14 cellular contexts compared by ENCODE assay signal in the genomic region with DNA sequence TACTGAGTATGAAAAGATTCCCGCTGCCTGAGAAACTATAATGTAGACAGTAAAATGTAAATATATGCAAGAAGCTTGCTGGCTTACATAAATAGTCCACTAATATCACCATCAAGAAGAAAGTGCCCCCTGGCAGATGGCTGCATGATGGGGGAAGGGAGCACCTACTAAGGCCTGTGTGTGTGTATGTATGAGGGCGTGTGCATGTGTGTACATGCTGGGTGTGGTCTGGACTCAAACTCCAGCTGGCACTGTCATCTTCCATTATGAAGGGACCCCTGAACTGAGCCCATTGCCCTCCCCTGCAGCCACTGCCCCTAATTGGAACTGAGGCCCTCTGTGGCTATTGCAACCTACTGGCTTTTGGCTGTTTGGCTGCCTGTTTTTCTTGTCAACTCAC.
"Had no signal": no experiment of that assay in that cellular context is flagged by ENCODE, and none has a peak within 500 bp of the region (broad histone marks: within the 10 kb centered on the region; RNA-seq: fewer than 3 reads in every experiment).

No MANE protein-coding gene starts in this region.

- H3K27ac ChIP-seq: epithelial cell of prostate, prostate gland, spleen, stomach had no signal

- H3K36me3 ChIP-seq: prostate gland, thoracic aorta had no signal

- DNase-seq: activated CD4-positive, CD25-positive, alpha-beta regulatory T cell treated with anti-CD3 and anti-CD28 coated beads, Interleukin-2, amount 50 U/mL, for 72 hours; activated naive CD4-positive, alpha-beta T cell; activated naive CD8-positive, alpha-beta T cell treated with anti-CD3 and anti-CD28 coated beads, Interleukin-2, amount 10 ng/mL, durations not matched to agents 7 days and 5 days; dermis blood vessel endothelial cell; effector memory CD8-positive, alpha-beta T cell; naive thymus-derived CD8-positive, alpha-beta T cell; spleen; stomach; T-cell; T-helper 9 cell had no signal

- H3K9me3 ChIP-seq: prostate gland, spleen, stomach, thoracic aorta had no signal

- H3K27me3 ChIP-seq: spleen, stomach had no signal

- H3K4me3 ChIP-seq: prostate gland, spleen, stomach, thoracic aorta had no signal

- ATAC-seq: effector memory CD8-positive, alpha-beta T cell; naive thymus-derived CD8-positive, alpha-beta T cell; sciatic nerve; T-cell had no signal

- H3K4me1 ChIP-seq: prostate gland, spleen had no signal
